In the genomic region with DNA sequence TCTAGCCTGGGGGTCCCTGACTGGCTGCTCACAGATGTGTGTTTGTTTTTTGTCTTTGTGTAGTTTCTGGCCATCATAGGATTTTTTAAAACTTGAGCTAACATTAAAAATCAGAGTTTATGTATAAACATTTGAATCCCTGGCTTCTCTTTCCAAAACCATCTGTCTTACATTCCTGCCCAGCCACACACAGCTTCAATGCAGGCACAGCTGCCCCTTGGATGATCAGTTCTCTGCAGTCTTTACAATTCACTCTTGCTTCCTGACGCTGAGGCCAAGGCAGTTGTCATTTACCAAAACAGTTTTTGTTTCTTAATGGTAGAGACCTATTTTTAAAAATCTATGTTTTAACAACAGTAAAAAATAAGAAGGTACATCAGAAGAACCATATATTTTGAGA, we compare ENCODE assay signal across 22 cellular contexts.
"Had no signal": no experiment of that assay in that cellular context is flagged by ENCODE, and none has a peak within 500 bp of the region (broad histone marks: within the 10 kb centered on the region; RNA-seq: fewer than 3 reads in every experiment).

No MANE protein-coding gene starts in this region.

- H3K27me3 ChIP-seq: ascending aorta, breast epithelium, tibial nerve, uterus had no signal

- ATAC-seq: esophagus mucosa; left cardiac atrium; right cardiac atrium; stimulated activated naive CD8-positive, alpha-beta T cell treated with anti-CD3 and anti-CD28 coated beads, Interleukin-15, Interleukin-2, amounts not matched to agents 100 U/mL and 50 U/mL, for 24 hours had no signal

- H3K27ac ChIP-seq: ascending aorta, breast epithelium, prostate gland, skin epidermis, uterus, VCaP had no signal

- H3K36me3 ChIP-seq: ascending aorta, breast epithelium, prostate gland, tibial nerve, uterus had no signal

- H3K4me3 ChIP-seq: ascending aorta, breast epithelium, prostate gland, skin epidermis, tibial nerve, uterus had no signal

- H3K4me1 ChIP-seq: ascending aorta, breast epithelium, prostate gland, uterus had no signal

- DNase-seq: activated CD4-positive, alpha-beta T cell treated with anti-CD3 and anti-CD28 coated beads for 1 hour; activated CD8-positive, alpha-beta memory T cell treated with anti-CD3 and anti-CD28 coated beads for 24 hours; activated CD8-positive, alpha-beta memory T cell treated with anti-CD3 and anti-CD28 coated beads, Interleukin-2, amount 50 U/mL, for 48 hours; activated effector memory CD4-positive, alpha-beta T cell treated with Interleukin-2 at 50 U/mL for 16 hours; activated naive CD4-positive, alpha-beta T cell treated with anti-CD3 and anti-CD28 coated beads, Interleukin-2, amount 50 U/mL, for 16 hours; activated T-cell treated with anti-CD3 and anti-CD28 coated beads, Interleukin-2, amount 50 U/mL, for 48 hours; cortex of kidney; effector CD4-positive, alpha-beta T cell; hippocampal formation; left cardiac atrium; mesendoderm; right cardiac atrium; stimulated activated naive CD8-positive, alpha-beta T cell treated with anti-CD3 and anti-CD28 coated beads, Interleukin-15, Interleukin-2, amounts not matched to agents 100 U/mL and 50 U/mL, for 24 hours; T-helper 2 cell; uterus had no signal

- H3K9me3 ChIP-seq: ascending aorta, breast epithelium, prostate gland, tibial nerve, uterus had no signal
